Comparison of ENCODE assay signal across 11 cellular contexts in the genomic region with DNA sequence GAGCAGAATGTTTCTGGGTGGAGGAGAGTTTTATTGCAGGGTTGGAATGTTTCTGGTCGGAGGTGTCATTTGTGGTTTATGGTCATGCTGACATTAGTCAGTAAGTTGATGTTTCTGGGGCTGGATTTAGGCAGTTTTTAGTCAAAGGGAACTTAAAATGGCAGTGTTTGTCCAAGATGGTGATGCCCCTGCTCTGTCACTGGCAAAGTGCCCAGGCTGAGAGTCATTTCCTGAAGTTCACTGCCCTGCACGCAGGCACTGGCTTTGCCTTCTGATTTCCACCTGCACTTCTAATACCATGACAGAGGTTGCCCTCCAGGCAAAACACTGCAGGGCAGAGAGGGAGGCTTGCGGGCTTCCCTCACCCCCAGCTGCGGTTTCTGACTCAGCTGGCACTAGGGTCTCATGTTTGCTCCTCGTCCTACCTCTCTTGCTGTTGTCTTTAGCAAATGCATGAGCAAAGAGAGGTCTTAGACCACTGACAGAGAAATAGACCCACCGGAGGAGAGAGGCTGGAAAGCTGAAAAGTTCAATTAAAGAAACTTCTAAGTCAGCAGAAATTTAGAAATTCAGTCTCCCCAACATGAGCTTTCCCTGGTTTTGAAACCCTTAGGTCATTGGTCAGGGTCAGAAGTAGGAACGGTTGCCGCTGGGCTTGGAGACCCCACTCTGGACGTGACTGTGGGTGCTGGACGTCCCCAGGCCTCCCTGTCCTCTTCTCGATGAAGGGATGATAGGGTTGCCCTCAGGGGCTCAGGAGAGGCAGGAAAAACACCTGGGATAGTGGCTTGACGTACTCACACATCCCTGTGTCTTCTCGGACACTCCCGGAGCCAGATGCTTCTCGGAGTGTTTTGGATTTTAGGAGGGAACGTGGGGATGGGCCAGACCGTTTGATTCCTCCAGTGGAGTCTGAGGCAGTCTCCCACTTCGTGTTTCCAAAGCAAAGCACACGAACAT. TPM values are rescaled to one million over a fixed set of nuclear protein-coding genes. Genes with fewer than 3 reads are reported as not detected.
A peak's percentile ranks its signal among the peaks of the same experiment; 100 is the strongest.
DNase-seq lines count a peak whose midpoint lies in the region; ATAC-seq and TF ChIP-seq lines count a peak whose summit lies in the region.
"Had no signal": no experiment of that assay in that cellular context is flagged by ENCODE, and none has a peak within 500 bp of the region (broad histone marks: within the 10 kb centered on the region; RNA-seq: fewer than 3 reads in every experiment).

No MANE protein-coding gene starts in this region.

- H3K9ac ChIP-seq in BLaER1, result no peak overlapping the region

- H3K4me1 Mint-ChIP-seq in T-helper 17 cell, result no peaks in the 10 kb centered on the region
- H3K4me1 Mint-ChIP-seq in Calu3 (ENCODE audit: low read depth, unreplicated experiment), result no peaks in the 10 kb centered on the region

- H3K36me3 ChIP-seq in BLaER1 (peaks cover 15% of the 10 kb centered on the region; the same call in 1 of the 2 replicates), kidney epithelial cell (ENCODE audit: control insufficient read depth, insufficient read depth, low read length) (no peaks in the 10 kb centered on the region)

- no peak overlapping the region for H3K27ac ChIP-seq in BLaER1
- H3K27ac ChIP-seq: HL-60 had no signal

- H3K9me3 ChIP-seq in BLaER1 (0 out of 2 replicates have a peak, but pooled peaks cover 6% of the 10 kb centered on the region), T-helper 17 cell (ENCODE audit: control insufficient read depth, low read length, poor library complexity, severe bottlenecking) (no peaks in the 10 kb centered on the region)

- H3K4me3 ChIP-seq in BLaER1 (no peak overlapping the region), kidney epithelial cell (ENCODE audit: low read depth, low read length) (no peak overlapping the region)

- BruUV-seq in Calu3 (replicated peaks; lab: Mats Ljungman, UMichigan), result no TSS peak

- CTCF ChIA-PET in Calu3 (lab: Charles Lee), result no interaction called here

- peaks cover 29% of the 10 kb centered on the region for H3K27me3 Mint-ChIP-seq in T-helper 17 cell
- H3K27me3 Mint-ChIP-seq in Calu3 (ENCODE audit: unreplicated experiment), result peaks cover 7% of the 10 kb centered on the region

- H4K20me1 ChIP-seq in BLaER1, result 0 out of 2 replicates have a peak, but pooled peaks cover 11% of the 10 kb centered on the region

- peaks cover 11% of the 10 kb centered on the region; the same call in 1 of the 2 replicates for H3K4me1 ChIP-seq in BLaER1

- no peak for ATAC-seq in T-helper 17 cell

- DNase-seq in HK-2 (ENCODE audit: unreplicated experiment) (peak; percentile 74), T-helper 17 cell (no peak), kidney epithelial cell (ENCODE audit: low read depth) (peak; percentile 98), Calu3 (no peak), NCI-H146 treated with DMSO at 0.1 percent for 48 hours (lab: John Stamatoyannopoulos, UW; ENCODE audit: unreplicated experiment) (no peak), NCI-H1105 (lab: John Stamatoyannopoulos, UW) (no peak)
- no peak for DNase-seq in stimulated activated naive CD4-positive, alpha-beta T cell treated with Interleukin-2 at 50 U/mL for 16 hours (lab: John Stamatoyannopoulos, UW)
- DNase-seq: activated gamma-delta T cell, SW 1271 had no signal

- intact Hi-C loops in Calu3 (cut with micrococcal nuclease; ENCODE audit: unreplicated experiment), result no loop called here

- H3K27ac Mint-ChIP-seq in T-helper 17 cell, result no peak overlapping the region
- H3K27ac Mint-ChIP-seq in Calu3 (ENCODE audit: unreplicated experiment), result no peak overlapping the region

- H3K4me2 ChIP-seq in BLaER1, result peak overlapping the region; percentile 30; the same call in 1 of the 2 replicates

- H3K27me3 ChIP-seq in BLaER1, result no peaks in the 10 kb centered on the region
- H3K27me3 ChIP-seq in kidney epithelial cell (ENCODE audit: control insufficient read depth, insufficient read depth, low read length), result peaks cover 4% of the 10 kb centered on the region

- no peak for TF ChIP-seq CTCF in kidney epithelial cell (IDR thresholded peaks at IDR 0.05; ENCODE audit: insufficient read depth, low read length, poor library complexity, severe bottlenecking)
- no peak for TF ChIP-seq CTCF in Calu3 (IDR thresholded peaks at IDR 0.05; ENCODE audit: unreplicated experiment)

- peaks cover 2% of the 10 kb centered on the region for H3K9me3 Mint-ChIP-seq in Calu3 (ENCODE audit: low read depth, unreplicated experiment)

- H3K4me3 Mint-ChIP-seq in T-helper 17 cell (peak overlapping the region; percentile 0), Calu3 (ENCODE audit: low read depth, unreplicated experiment) (no peak overlapping the region)

- peaks cover 2% of the 10 kb centered on the region for H3K36me3 Mint-ChIP-seq in T-helper 17 cell (ENCODE audit: low read depth)
- H3K36me3 Mint-ChIP-seq in Calu3 (ENCODE audit: insufficient read depth, unreplicated experiment), result no peaks in the 10 kb centered on the region

RNA-seq across cellular contexts. Expression of a gene that starts 26.3 kb away (rescaled TPM):
- total RNA-seq in T-helper 17 cell (1 to 10 TPM in 1 of 2 donors, under 1 TPM in 1; 0.86 to 1.4 TPM), kidney epithelial cell (6.4 and 11.4 TPM in 2 replicates), Calu3 (2022) (not detected in 2 replicates)

Comparison
In these comparisons a context has a peak if more than half of its experiments do, and no peak if none do; other contexts are left out.
1. DNase-seq: peak in HK-2 (single experiment) and kidney epithelial cell (single experiment); none in T-helper 17 cell (0 of 3), stimulated activated naive CD4-positive, alpha-beta T cell treated with Interleukin-2 at 50 U/mL for 16 hours (single experiment), Calu3 (single experiment), NCI-H146 treated with DMSO at 0.1 percent for 48 hours (single experiment) and NCI-H1105 (single experiment).